In genomic region chr7:132065193-132065972, GRCh38 we compare ENCODE assay signal across 9 cellular contexts.
DNase-seq lines count a peak whose midpoint lies in the region; ATAC-seq and TF ChIP-seq lines count a peak whose summit lies in the region.
"Had no signal": no experiment of that assay in that cellular context is flagged by ENCODE, and none has a peak within 500 bp of the region (broad histone marks: within the 10 kb centered on the region; RNA-seq: fewer than 3 reads in every experiment).

No MANE protein-coding gene starts in this region.

- no peaks in the 10 kb centered on the region for H3K36me3 ChIP-seq in NT2/D1 (ENCODE audit: insufficient read depth, insufficient read length, low read length)

- TF ChIP-seq CTCF in AG09309 (IDR thresholded peaks at IDR 0.05; ENCODE audit: control insufficient read depth, insufficient read depth, low read depth, low read length, missing control alignments), result no peak

- no peak overlapping the region for H3K4me3 ChIP-seq in AG09309 (ENCODE audit: control insufficient read depth, low read depth, low read length)
- no peak overlapping the region for H3K4me3 ChIP-seq in NT2/D1 (ENCODE audit: insufficient read length, low read depth)

- H3K9ac ChIP-seq in NT2/D1 (ENCODE audit: insufficient read length, low read depth), result no peak overlapping the region

- ATAC-seq in HG02852 (IDR thresholded peaks at IDR 0.05; ENCODE audit: unreplicated experiment), result no peak
- no peak for ATAC-seq in HG03039 (IDR thresholded peaks at IDR 0.05; ENCODE audit: unreplicated experiment)

- H3K27me3 ChIP-seq in NT2/D1 (ENCODE audit: insufficient read depth, insufficient read length), result peaks cover 2% of the 10 kb centered on the region

- H3K9me3 ChIP-seq in NT2/D1 (ENCODE audit: insufficient read depth, low read length), result no peaks in the 10 kb centered on the region

- peaks cover 8% of the 10 kb centered on the region for H3K4me1 ChIP-seq in NT2/D1 (ENCODE audit: insufficient read depth, insufficient read length)

- peak; percentile 88 for DNase-seq in AG09309 (ENCODE audit: low read depth)
- peak; percentile 28 for DNase-seq in NT2/D1 (ENCODE audit: low read depth, low spot score)
- peak; percentile 91 for DNase-seq in fibroblast of gingiva (ENCODE audit: low read depth)
- peak; percentile 92 for DNase-seq in non-pigmented ciliary epithelial cell (ENCODE audit: low read depth)
- DNase-seq in NCI-H2029 treated with DMSO at 0.1 percent for 48 hours (lab: John Stamatoyannopoulos, UW), result no peak
- no peak for DNase-seq in NCI-H146 (lab: John Stamatoyannopoulos, UW)
- DNase-seq: GDM1 had no signal

Comparison
In these comparisons a context has a peak if more than half of its experiments do, and no peak if none do; other contexts are left out.
1. DNase-seq: peak in AG09309 (single experiment), NT2/D1 (single experiment), fibroblast of gingiva (single experiment) and non-pigmented ciliary epithelial cell (single experiment); none in NCI-H2029 treated with DMSO at 0.1 percent for 48 hours (single experiment) and NCI-H146 (single experiment).